Comparison of ENCODE assay signal across 8 cellular contexts in genomic region chr21:42973991-42974831, GRCh38. TPM values are rescaled to one million over a fixed set of nuclear protein-coding genes. Genes with fewer than 3 reads are reported as not detected.
A peak's percentile ranks its signal among the peaks of the same experiment; 100 is the strongest.
DNase-seq lines count a peak whose midpoint lies in the region; ATAC-seq and TF ChIP-seq lines count a peak whose summit lies in the region.

TSS of gene PKNOX1 (plus strand) at chr21:42974562. CDS start at chr21:43004382, 29,820 bp downstream.

- 0 to 1% methylated on average over 80 to 105 of the region's 106 CpGs for WGBS in heart right ventricle, 2 donors
- WGBS in upper lobe of left lung, 2 donors = 0% methylated on average over 38 of the region's 106 CpGs; no CpG with 5 or more reads in 1 of the 2 donors

- peaks cover 0 to 11% (median 0%) of the 10 kb centered on the region in 9 donors for H3K36me3 ChIP-seq in heart right ventricle
- H3K36me3 ChIP-seq in upper lobe of left lung = peaks cover 0 to 5% (median 0%) of the 10 kb centered on the region in 4 donors

- H3K4me3 ChIP-seq in heart right ventricle (peak within 1 kb of the TSS; percentile 53 to 99 (median 82)), upper lobe of left lung (peak within 1 kb of the TSS; percentile 58 to 96 (median 81))

- peak; percentile 95 for DNase-seq in NCI-H1694 (lab: John Stamatoyannopoulos, UW)
- DNase-seq in amniotic epithelial cell (ENCODE audit: low read depth) = peak; percentile 97
- peak; percentile 98 to 99 for DNase-seq in heart right ventricle
- DNase-seq in posterior cingulate gyrus = peak; percentile 94 to 100 (median 98)
- DNase-seq in upper lobe of left lung = peak; percentile 99 to 100

- intact Hi-C loops in T-helper 1 cell treated with Interleukin-12 subunit alpha and Interleukin-12 subunit beta and Interleukin-4 antibody, amounts not matched to agents 30 ng/mL and 1 ng/mL, for 36 hours (cut with micrococcal nuclease) = loop anchor here (1.0 to 10.0 kb wide), 13 partner anchors 50 to 1453 kb away; partner anchors contain the start of genes CSTB, NDUFV3, PDXK and RSPH1
- intact Hi-C loops in heart right ventricle (cut with DNase I) = loop anchor here in 3 of 10 donors (5.0 to 10.0 kb wide), 4 partner anchors 49 to 582 kb away; partner anchors contain the start of genes NDUFV3 (in 2 of the 3), ERVH48-1 (in 1 of the 3) and SLC37A1 (in 1 of the 3)
- intact Hi-C loops in posterior cingulate gyrus (cut with DNase I) = loop anchor here (5.0 to 10.0 kb wide), 2 partner anchors 49 to 77 kb away; partner anchors contain the start of gene ERVH48-1

- H3K27me3 ChIP-seq in heart right ventricle = no peaks in the 10 kb centered on the region
- no peaks in the 10 kb centered on the region for H3K27me3 ChIP-seq in upper lobe of left lung

- TF ChIP-seq POLR2A in GM15510 (IDR thresholded peaks at IDR 0.05; ENCODE audit: borderline replicate concordance, extremely low read depth, insufficient read length) (peak; percentile 54), upper lobe of left lung (IDR thresholded peaks at IDR 0.05) (peak in 3 of 4 donors; percentile 52 to 81 (median 55))

- H3K9me3 ChIP-seq in heart right ventricle = peaks cover 0 to 8% (median 0%) of the 10 kb centered on the region in 11 donors
- no peaks in the 10 kb centered on the region for H3K9me3 ChIP-seq in upper lobe of left lung

- ATAC-seq in HG02885 (IDR thresholded peaks at IDR 0.05; ENCODE audit: poor library complexity, unreplicated experiment) (peak; percentile 82), heart right ventricle (peak; percentile 93 to 98 (median 96)), upper lobe of left lung (ENCODE audit: low FRiP score in 2 of 2) (peak; percentile 96 to 99)

- peak in 1 of 4 donors; percentile 47 for TF ChIP-seq EP300 in upper lobe of left lung (IDR thresholded peaks at IDR 0.05)

- TF ChIP-seq CTCF in heart right ventricle (IDR thresholded peaks at IDR 0.05) (no peak), upper lobe of left lung (IDR thresholded peaks at IDR 0.05) (peak in 4 of 6 experiments; percentile 38 to 49 (median 44))

- peak within 1 kb of the TSS; percentile 95 to 100 (median 98) for H3K27ac ChIP-seq in heart right ventricle
- peak within 1 kb of the TSS; percentile 97 to 99 (median 98) for H3K27ac ChIP-seq in upper lobe of left lung

- H3K4me1 ChIP-seq in heart right ventricle (peaks cover 0 to 34% (median 21%) of the 10 kb centered on the region in 9 donors), upper lobe of left lung (peaks cover 17 to 34% (median 27%) of the 10 kb centered on the region in 4 donors)

RNA-seq across cellular contexts. Expression of gene PKNOX1, which starts in this region (rescaled TPM):
- total RNA-seq in T-helper 1 cell treated with Interleukin-12 subunit alpha and Interleukin-12 subunit beta and Interleukin-4 antibody, amounts not matched to agents 30 ng/mL and 1 ng/mL, for 36 hours = 30.6 and 32.0 TPM in 2 replicates
- total RNA-seq in heart right ventricle (10 to 100 TPM in 2 of 10 donors, 1 to 10 TPM in 8; 5.0 to 11.6 (median 7.7) TPM), upper lobe of left lung (10 to 100 TPM in 5 of 6 donors, 1 to 10 TPM in 1; 9.7 to 54.5 (median 11.5) TPM)
- polyA plus RNA-seq in heart right ventricle = 1 to 10 TPM; 5.8 to 6.0 TPM

Comparison
In these comparisons a context has a peak if more than half of its experiments do, and no peak if none do; other contexts are left out.
1. Peak in every context shown above with its lines: DNase-seq, ATAC-seq, H3K4me3 ChIP-seq and H3K27ac ChIP-seq.
2. CTCF ChIP-seq: peak in upper lobe of left lung (4 of 6); none in heart right ventricle (0 of 9).